32 cellular contexts compared by ENCODE assay signal in genomic region chr5:120499876-120500275, GRCh38. TPM values are rescaled to one million over a fixed set of nuclear protein-coding genes. Genes with fewer than 3 reads are reported as not detected.
"Had no signal": no experiment of that assay in that cellular context is flagged by ENCODE, and none has a peak within 500 bp of the region (broad histone marks: within the 10 kb centered on the region; RNA-seq: fewer than 3 reads in every experiment).

No MANE protein-coding gene starts in this region.

- DNase-seq: naive thymus-derived CD8-positive, alpha-beta T cell; nephron progenitor cell; nucleus accumbens; ovary; posterior cingulate gyrus; psoas muscle; right cardiac atrium; right lobe of liver; sigmoid colon; small intestine; spleen; stimulated activated CD4-positive, alpha-beta T cell treated with anti-CD3 and anti-CD28 coated beads, Interleukin-12 subunit alpha, Interleukin-12 subunit beta, amount 100 ng/mL, for 4 hours; stimulated activated CD4-positive, alpha-beta T cell treated with anti-CD3 and anti-CD28 coated beads, Interleukin-1b, Interleukin-23, amount 100 ng/mL, for 48 hours; stimulated activated CD4-positive, alpha-beta T cell treated with anti-CD3 and anti-CD28 coated beads, Interleukin-4, amount 100 ng/mL, for 1 hour; stimulated activated CD4-positive, alpha-beta T cell treated with anti-CD3 and anti-CD28 coated beads, Interleukin-4, amount 100 ng/mL, for 4 hours; stimulated activated CD8-positive, alpha-beta memory T cell treated with anti-CD3 and anti-CD28 coated beads, Interleukin-4, amount 100 ng/mL, for 48 hours; stimulated activated naive CD4-positive, alpha-beta T cell; stimulated activated naive CD8-positive, alpha-beta T cell treated with anti-CD3 and anti-CD28 coated beads, Interleukin-15, amount 100 ng/mL, for 72 hours; stimulated activated naive CD8-positive, alpha-beta T cell treated with anti-CD3 and anti-CD28 coated beads, Interleukin-15, Interleukin-2, amounts not matched to agents 100 U/mL and 50 U/mL, for 24 hours; substantia nigra; testis; tibial artery; transverse colon; upper lobe of right lung; uterus had no signal

- FAIRE-seq: small intestine had no signal

- H2AFZ ChIP-seq: parathyroid adenoma had no signal

- H3K79me2 ChIP-seq: parathyroid adenoma had no signal

- H3K4me1 ChIP-seq: parathyroid adenoma, psoas muscle, right lobe of liver, sigmoid colon, spleen, suprapubic skin, testis, tibial artery, transverse colon, upper lobe of right lung, uterus had no signal

- H3K27me3 ChIP-seq: neutrophil, ovary, right lobe of liver, sigmoid colon, spleen, suprapubic skin, testis, tibial artery, transverse colon, upper lobe of right lung, uterus had no signal

- ATAC-seq: naive thymus-derived CD8-positive, alpha-beta T cell; natural killer cell treated with Interleukin-12 subunit alpha and Interleukin-12 subunit beta and Interleukin-15 and Interleukin-18, amount 100 ng/mL, for 72 hours; psoas muscle; right cardiac atrium; right lobe of liver; stimulated activated memory B cell treated with anti-CD40 and anti-IgM and Interleukin-4, amounts not matched to agents 10 μg/mL and 1 μg/mL and 100 μg/mL, for 72 hours; stimulated activated naive CD8-positive, alpha-beta T cell treated with anti-CD3 and anti-CD28 coated beads, Interleukin-15, amount 100 ng/mL, for 72 hours; stimulated activated naive CD8-positive, alpha-beta T cell treated with anti-CD3 and anti-CD28 coated beads, Interleukin-15, Interleukin-2, amounts not matched to agents 100 U/mL and 50 U/mL, for 24 hours; upper lobe of right lung had no signal

- H3K9me3 ChIP-seq: neutrophil, ovary, psoas muscle, right lobe of liver, sigmoid colon, suprapubic skin, testis, tibial artery, transverse colon, upper lobe of right lung, uterus had no signal

- H3K4me3 ChIP-seq: ovary, psoas muscle, right lobe of liver, sigmoid colon, spleen, suprapubic skin, testis, tibial artery, transverse colon, upper lobe of right lung, uterus had no signal

- H3K9ac ChIP-seq: parathyroid adenoma had no signal

- H3K36me3 ChIP-seq: neutrophil, ovary, right lobe of liver, sigmoid colon, spleen, suprapubic skin, tibial artery, transverse colon, upper lobe of right lung, uterus had no signal

- H3K27ac ChIP-seq: neutrophil, ovary, parathyroid adenoma, psoas muscle, right lobe of liver, sigmoid colon, spleen, suprapubic skin, testis, tibial artery, transverse colon, upper lobe of right lung, uterus had no signal

RNA-seq across cellular contexts. Expression of gene PRR16, which starts 35.8 kb away (rescaled TPM):
- total RNA-seq: naive thymus-derived CD8-positive, alpha-beta T cell; natural killer cell treated with Interleukin-12 subunit alpha and Interleukin-12 subunit beta and Interleukin-15 and Interleukin-18, amount 100 ng/mL, for 72 hours; neural crest cell; progenitor cell of endocrine pancreas had no signal
- polyA plus RNA-seq: naive thymus-derived CD8-positive, alpha-beta T cell had no signal
